ENCODE assay signal across 2 cellular contexts in the genomic region with DNA sequence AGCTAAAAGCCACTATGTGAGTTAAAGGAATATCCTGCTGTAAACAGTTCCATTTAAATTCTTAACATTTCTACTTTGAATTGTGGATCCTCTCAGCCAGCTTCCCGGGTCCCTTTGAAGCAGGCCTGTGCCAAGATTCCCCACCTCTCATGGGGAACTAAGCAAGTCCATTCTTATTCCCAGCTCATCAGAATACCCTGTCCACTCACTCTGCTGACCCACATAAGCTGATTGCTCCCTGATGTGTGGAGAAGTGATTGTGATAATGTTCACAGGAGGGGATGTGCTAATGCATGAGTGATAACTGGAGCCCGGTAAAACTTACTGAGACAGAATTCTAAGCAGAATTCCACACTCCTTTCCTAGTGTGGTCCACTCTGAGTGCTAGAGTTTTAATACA.
TF ChIP-seq lines count a peak whose summit lies in the region.

No MANE protein-coding gene starts in this region.

TF ChIP-seq in SK-N-SH, 30 proteins besides CTCF, POLR2A, EP300 and RAD21 (continued from another document):
- TF ChIP-seq, protein P1, sequence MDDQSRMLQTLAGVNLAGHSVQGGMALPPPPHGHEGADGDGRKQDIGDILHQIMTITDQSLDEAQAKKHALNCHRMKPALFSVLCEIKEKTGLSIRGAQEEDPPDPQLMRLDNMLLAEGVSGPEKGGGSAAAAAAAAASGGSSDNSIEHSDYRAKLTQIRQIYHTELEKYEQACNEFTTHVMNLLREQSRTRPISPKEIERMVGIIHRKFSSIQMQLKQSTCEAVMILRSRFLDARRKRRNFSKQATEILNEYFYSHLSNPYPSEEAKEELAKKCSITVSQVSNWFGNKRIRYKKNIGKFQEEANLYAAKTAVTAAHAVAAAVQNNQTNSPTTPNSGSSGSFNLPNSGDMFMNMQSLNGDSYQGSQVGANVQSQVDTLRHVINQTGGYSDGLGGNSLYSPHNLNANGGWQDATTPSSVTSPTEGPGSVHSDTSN (IDR thresholded peaks at IDR 0.05) = no peak
- TF ChIP-seq NFIC (IDR thresholded peaks at IDR 0.05; ENCODE audit: borderline replicate concordance) = no peak
- no peak for TF ChIP-seq FOXM1 (IDR thresholded peaks at IDR 0.05; ENCODE audit: low read depth)
- TF ChIP-seq, protein P2, sequence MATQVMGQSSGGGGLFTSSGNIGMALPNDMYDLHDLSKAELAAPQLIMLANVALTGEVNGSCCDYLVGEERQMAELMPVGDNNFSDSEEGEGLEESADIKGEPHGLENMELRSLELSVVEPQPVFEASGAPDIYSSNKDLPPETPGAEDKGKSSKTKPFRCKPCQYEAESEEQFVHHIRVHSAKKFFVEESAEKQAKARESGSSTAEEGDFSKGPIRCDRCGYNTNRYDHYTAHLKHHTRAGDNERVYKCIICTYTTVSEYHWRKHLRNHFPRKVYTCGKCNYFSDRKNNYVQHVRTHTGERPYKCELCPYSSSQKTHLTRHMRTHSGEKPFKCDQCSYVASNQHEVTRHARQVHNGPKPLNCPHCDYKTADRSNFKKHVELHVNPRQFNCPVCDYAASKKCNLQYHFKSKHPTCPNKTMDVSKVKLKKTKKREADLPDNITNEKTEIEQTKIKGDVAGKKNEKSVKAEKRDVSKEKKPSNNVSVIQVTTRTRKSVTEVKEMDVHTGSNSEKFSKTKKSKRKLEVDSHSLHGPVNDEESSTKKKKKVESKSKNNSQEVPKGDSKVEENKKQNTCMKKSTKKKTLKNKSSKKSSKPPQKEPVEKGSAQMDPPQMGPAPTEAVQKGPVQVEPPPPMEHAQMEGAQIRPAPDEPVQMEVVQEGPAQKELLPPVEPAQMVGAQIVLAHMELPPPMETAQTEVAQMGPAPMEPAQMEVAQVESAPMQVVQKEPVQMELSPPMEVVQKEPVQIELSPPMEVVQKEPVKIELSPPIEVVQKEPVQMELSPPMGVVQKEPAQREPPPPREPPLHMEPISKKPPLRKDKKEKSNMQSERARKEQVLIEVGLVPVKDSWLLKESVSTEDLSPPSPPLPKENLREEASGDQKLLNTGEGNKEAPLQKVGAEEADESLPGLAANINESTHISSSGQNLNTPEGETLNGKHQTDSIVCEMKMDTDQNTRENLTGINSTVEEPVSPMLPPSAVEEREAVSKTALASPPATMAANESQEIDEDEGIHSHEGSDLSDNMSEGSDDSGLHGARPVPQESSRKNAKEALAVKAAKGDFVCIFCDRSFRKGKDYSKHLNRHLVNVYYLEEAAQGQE (IDR thresholded peaks at IDR 0.05; ENCODE audit: low read depth, low read length) = no peak
- TF ChIP-seq GATA2 (CRISPR knock-in tag; IDR thresholded peaks at IDR 0.05) = no peak
- TF ChIP-seq SMC3 (IDR thresholded peaks at IDR 0.05; ENCODE audit: low read depth, low read length) = no peak
- TF ChIP-seq EZH2phosphoT487 (IDR thresholded peaks at IDR 0.05; ENCODE audit: borderline replicate concordance, low read depth) = no peak
- no peak for TF ChIP-seq NRF1 (IDR thresholded peaks at IDR 0.05; ENCODE audit: low read depth, low read length)
- no peak for TF ChIP-seq FOSL2 (IDR thresholded peaks at IDR 0.05; ENCODE audit: borderline replicate concordance, low read depth)
- no peak for TF ChIP-seq TAF1 (IDR thresholded peaks at IDR 0.05; ENCODE audit: borderline replicate concordance, low read depth, low read length)
- TF ChIP-seq CHD2 (IDR thresholded peaks at IDR 0.05; ENCODE audit: low read length, partially characterized antibody) = no peak
- TF ChIP-seq, protein P3, sequence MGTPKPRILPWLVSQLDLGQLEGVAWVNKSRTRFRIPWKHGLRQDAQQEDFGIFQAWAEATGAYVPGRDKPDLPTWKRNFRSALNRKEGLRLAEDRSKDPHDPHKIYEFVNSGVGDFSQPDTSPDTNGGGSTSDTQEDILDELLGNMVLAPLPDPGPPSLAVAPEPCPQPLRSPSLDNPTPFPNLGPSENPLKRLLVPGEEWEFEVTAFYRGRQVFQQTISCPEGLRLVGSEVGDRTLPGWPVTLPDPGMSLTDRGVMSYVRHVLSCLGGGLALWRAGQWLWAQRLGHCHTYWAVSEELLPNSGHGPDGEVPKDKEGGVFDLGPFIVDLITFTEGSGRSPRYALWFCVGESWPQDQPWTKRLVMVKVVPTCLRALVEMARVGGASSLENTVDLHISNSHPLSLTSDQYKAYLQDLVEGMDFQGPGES (IDR thresholded peaks at IDR 0.05; ENCODE audit: low read depth, low read length) = no peak
- TF ChIP-seq, protein P4, sequence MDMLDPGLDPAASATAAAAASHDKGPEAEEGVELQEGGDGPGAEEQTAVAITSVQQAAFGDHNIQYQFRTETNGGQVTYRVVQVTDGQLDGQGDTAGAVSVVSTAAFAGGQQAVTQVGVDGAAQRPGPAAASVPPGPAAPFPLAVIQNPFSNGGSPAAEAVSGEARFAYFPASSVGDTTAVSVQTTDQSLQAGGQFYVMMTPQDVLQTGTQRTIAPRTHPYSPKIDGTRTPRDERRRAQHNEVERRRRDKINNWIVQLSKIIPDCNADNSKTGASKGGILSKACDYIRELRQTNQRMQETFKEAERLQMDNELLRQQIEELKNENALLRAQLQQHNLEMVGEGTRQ (IDR thresholded peaks at IDR 0.05; ENCODE audit: borderline replicate concordance, low read depth, low read length) = no peak

TF ChIP-seq in neural cell, 6 proteins besides CTCF, POLR2A, EP300 and RAD21 (continued from another document):
- TF ChIP-seq, protein P2 (IDR thresholded peaks at IDR 0.05; ENCODE audit: borderline replicate concordance) = peak; percentile 81
TF ChIP-seq in neural cell: peak in this region for 2.
